ENCODE assay signal across 11 cellular contexts in the genomic region with DNA sequence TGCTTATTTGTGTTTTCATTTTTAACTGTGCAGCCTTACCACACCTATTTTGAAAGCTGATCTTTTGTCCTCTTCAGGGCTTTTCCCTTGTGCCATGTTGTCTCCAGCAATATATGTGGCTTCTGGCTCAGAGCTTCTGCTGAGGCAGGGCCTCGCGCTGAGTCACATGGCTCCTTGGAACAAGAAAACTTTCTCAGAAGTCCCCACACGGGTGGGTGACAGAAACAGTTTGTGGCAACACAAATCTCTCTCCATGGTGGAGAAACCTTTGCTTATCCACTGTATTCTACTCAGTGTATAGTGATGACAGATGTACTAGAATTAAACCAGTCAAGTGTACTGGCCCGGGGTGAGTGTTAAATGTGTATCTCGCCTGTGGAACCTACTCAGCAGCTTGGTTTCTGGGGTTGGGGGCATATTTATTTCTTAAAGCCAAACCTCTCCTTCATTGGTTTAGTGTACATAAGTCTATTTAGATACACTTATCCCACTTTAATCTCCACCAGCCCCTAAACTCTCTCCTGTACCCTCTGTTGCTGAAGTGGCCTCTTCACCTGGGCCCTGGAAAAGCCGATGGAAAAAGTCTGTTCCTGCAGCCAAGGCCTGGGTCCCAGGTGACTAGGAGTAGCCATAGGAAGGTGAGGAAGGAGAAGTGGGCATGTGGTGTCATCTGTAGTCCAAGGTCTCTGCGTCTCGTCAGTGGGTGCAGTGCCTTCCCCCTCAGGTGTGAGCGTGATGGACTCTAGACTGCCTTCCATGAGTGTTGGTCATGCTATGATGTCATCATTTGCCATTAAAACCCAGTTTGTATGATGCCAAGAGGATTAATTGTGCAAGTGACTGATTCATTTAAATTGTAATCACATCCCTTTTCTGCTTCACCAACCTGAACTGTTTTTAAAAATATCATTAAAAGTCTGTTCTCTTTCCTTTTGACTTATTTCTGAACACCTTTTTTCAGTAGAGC. TPM values are rescaled to one million over a fixed set of nuclear protein-coding genes. Genes with fewer than 3 reads are reported as not detected.
A peak's percentile ranks its signal among the peaks of the same experiment; 100 is the strongest.
DNase-seq lines count a peak whose midpoint lies in the region; ATAC-seq and TF ChIP-seq lines count a peak whose summit lies in the region.
"Had no signal": no experiment of that assay in that cellular context is flagged by ENCODE, and none has a peak within 500 bp of the region (broad histone marks: within the 10 kb centered on the region; RNA-seq: fewer than 3 reads in every experiment).

No MANE protein-coding gene starts in this region.

- peaks cover 36% of the 10 kb centered on the region for H3K36me3 ChIP-seq in muscle layer of colon (ENCODE audit: insufficient read depth, low read length)

- peak overlapping the region; percentile 97 for H3K27ac ChIP-seq in muscle layer of colon (ENCODE audit: low read depth, low read length)
- H3K27ac ChIP-seq: 22Rv1 had no signal

- no peaks in the 10 kb centered on the region for H3K27me3 Mint-ChIP-seq in activated T-cell treated with anti-CD3 and anti-CD28 coated beads, Interleukin-2, amount 50 U/mL, for 72 hours (ENCODE audit: low read depth)

- peak overlapping the region; percentile 55 to 73 for H3K4me3 Mint-ChIP-seq in activated T-cell treated with anti-CD3 and anti-CD28 coated beads, Interleukin-2, amount 50 U/mL, for 72 hours

- H3K9ac ChIP-seq in muscle layer of colon (ENCODE audit: low read length), result no peak overlapping the region

- no peak overlapping the region for H3K4me3 ChIP-seq in muscle layer of colon (ENCODE audit: low read depth in 1 of 2, low read length in 2 of 2)

- POLR2A ChIA-PET in GM10248 (lab: Yijun Ruan, JAX), result interaction anchor here (0.6 to 1.0 kb wide), 2 partner anchors 58 to 90 kb away, joined by 3 to 5 read pairs; no protein-coding TSS in a partner anchor

- peaks cover 82% of the 10 kb centered on the region for H3K4me1 Mint-ChIP-seq in activated T-cell treated with anti-CD3 and anti-CD28 coated beads, Interleukin-2, amount 50 U/mL, for 72 hours (ENCODE audit: low read depth)

- H3K36me3 Mint-ChIP-seq in activated T-cell treated with anti-CD3 and anti-CD28 coated beads, Interleukin-2, amount 50 U/mL, for 72 hours (ENCODE audit: insufficient read depth in 2 of 2), result peaks cover 5 to 22% of the 10 kb centered on the region in 2 donors

- peak overlapping the region; percentile 76 for H3K27ac Mint-ChIP-seq in activated T-cell treated with anti-CD3 and anti-CD28 coated beads, Interleukin-2, amount 50 U/mL, for 72 hours

- CTCF ChIA-PET in GM10248 (lab: Yijun Ruan, JAX), result interaction anchor here (1.0 to 3.5 kb wide), 12 partner anchors 10 to 127 kb away, joined by 3 to 31 read pairs (median 4); partner anchors contain the start of gene USP3

- no peaks in the 10 kb centered on the region for H3K9me3 Mint-ChIP-seq in activated T-cell treated with anti-CD3 and anti-CD28 coated beads, Interleukin-2, amount 50 U/mL, for 72 hours

- TF ChIP-seq CTCF in GM10248 (IDR thresholded peaks at IDR 0.05; ENCODE audit: control extremely low read depth, extremely low read depth, low read depth, missing control alignments), result no peak

- no peaks in the 10 kb centered on the region for H3K27me3 ChIP-seq in muscle layer of colon (ENCODE audit: control insufficient read depth in 1 of 2, insufficient read depth in 2 of 2, low read length in 2 of 2)

- H3K9me3 ChIP-seq in muscle layer of colon (ENCODE audit: low read length), result no peaks in the 10 kb centered on the region

- ATAC-seq in activated T-cell treated with anti-CD3 and anti-CD28 coated beads, Interleukin-2, amount 50 U/mL, for 72 hours (replicated peaks in 1 of 2), result peak; percentile 75 to 80
- ATAC-seq in HG02870 (IDR thresholded peaks at IDR 0.05; ENCODE audit: unreplicated experiment) (no peak), HG03025 (IDR thresholded peaks at IDR 0.05; ENCODE audit: low FRiP score, unreplicated experiment) (no peak)

- peak; percentile 34 for DNase-seq in NCI-H82 (lab: John Stamatoyannopoulos, UW)
- DNase-seq in NCI-H82 treated with DMSO at 0.1 percent for 48 hours (lab: John Stamatoyannopoulos, UW; ENCODE audit: unreplicated experiment), result no peak
- DNase-seq in activated T-cell treated with anti-CD3 and anti-CD28 coated beads, Interleukin-2, amount 50 U/mL, for 72 hours, result peak; percentile 69 to 79
- peak; percentile 32 for DNase-seq in stimulated activated CD8-positive, alpha-beta memory T cell treated with anti-CD3 and anti-CD28 coated beads, Interleukin-7, amount 100 ng/mL, for 24 hours (ENCODE audit: low read depth)
- no peak for DNase-seq in GM10248 (ENCODE audit: extremely low spot score)
- DNase-seq: H7, SHP77 had no signal

- peaks cover 27% of the 10 kb centered on the region for H3K4me1 ChIP-seq in muscle layer of colon (ENCODE audit: insufficient read depth, low read length)

RNA-seq across cellular contexts. Expression of gene FBXL22, which starts 3.2 kb away (rescaled TPM):
- 1 to 10 TPM in 1 of 2 donors, under 1 TPM in 1; 0.79 to 1.3 TPM for total RNA-seq in activated T-cell treated with anti-CD3 and anti-CD28 coated beads, Interleukin-2, amount 50 U/mL, for 72 hours

Comparison
In these comparisons a context has a peak if more than half of its experiments do, and no peak if none do; other contexts are left out.
1. DNase-seq: peak in NCI-H82 (single experiment), activated T-cell treated with anti-CD3 and anti-CD28 coated beads, Interleukin-2, amount 50 U/mL, for 72 hours (2 of 2) and stimulated activated CD8-positive, alpha-beta memory T cell treated with anti-CD3 and anti-CD28 coated beads, Interleukin-7, amount 100 ng/mL, for 24 hours (single experiment); none in NCI-H82 treated with DMSO at 0.1 percent for 48 hours (single experiment) and GM10248 (single experiment).
2. ATAC-seq: peak in activated T-cell treated with anti-CD3 and anti-CD28 coated beads, Interleukin-2, amount 50 U/mL, for 72 hours (2 of 2); none in HG02870 (single experiment) and HG03025 (single experiment).